Comparison of ENCODE assay signal across 1 cellular context in the genomic region with DNA sequence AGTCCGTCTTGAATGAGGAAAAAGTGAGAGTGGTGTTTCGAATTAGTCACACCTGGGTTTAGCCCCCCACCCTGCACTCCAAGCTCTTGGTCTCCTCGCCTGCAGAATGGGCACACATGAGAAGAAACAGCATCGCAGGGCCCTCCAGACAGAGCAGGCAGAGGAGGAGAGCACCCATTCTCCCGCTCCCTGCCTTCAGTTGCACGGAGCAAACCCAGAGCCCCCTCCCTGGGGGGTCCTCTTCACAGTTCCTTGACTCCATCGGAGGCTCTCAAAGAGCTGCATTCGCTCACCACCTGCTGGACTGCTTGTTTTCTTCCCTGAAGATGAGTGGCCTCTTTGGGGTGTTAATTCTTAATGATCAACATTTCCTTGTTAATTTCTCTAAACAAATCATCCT.
TF ChIP-seq lines count a peak whose summit lies in the region.

No MANE protein-coding gene starts in this region.

TF ChIP-seq in GM23338, 12 proteins besides CTCF, POLR2A, EP300 and RAD21:
- TF ChIP-seq ZNF331 (CRISPR knock-in tag; IDR thresholded peaks at IDR 0.05; ENCODE audit: low read depth) (no peak), STAT1 (IDR thresholded peaks at IDR 0.05; ENCODE audit: unreplicated experiment) (no peak), CREB1 (CRISPR knock-in tag; IDR thresholded peaks at IDR 0.05; ENCODE audit: low read depth) (no peak), ZNF114 (CRISPR knock-in tag; IDR thresholded peaks at IDR 0.05) (no peak), EZH2phosphoT487 (IDR thresholded peaks at IDR 0.05; ENCODE audit: unreplicated experiment) (no peak), POLR2AphosphoS5 (IDR thresholded peaks at IDR 0.05; ENCODE audit: low read depth) (no peak), JUNB (IDR thresholded peaks at IDR 0.05; ENCODE audit: unreplicated experiment) (no peak), EZH2 (IDR thresholded peaks at IDR 0.05; ENCODE audit: low read depth, unreplicated experiment) (no peak), NANOG (IDR thresholded peaks at IDR 0.05; ENCODE audit: borderline replicate concordance) (no peak)
- TF ChIP-seq, protein P1, sequence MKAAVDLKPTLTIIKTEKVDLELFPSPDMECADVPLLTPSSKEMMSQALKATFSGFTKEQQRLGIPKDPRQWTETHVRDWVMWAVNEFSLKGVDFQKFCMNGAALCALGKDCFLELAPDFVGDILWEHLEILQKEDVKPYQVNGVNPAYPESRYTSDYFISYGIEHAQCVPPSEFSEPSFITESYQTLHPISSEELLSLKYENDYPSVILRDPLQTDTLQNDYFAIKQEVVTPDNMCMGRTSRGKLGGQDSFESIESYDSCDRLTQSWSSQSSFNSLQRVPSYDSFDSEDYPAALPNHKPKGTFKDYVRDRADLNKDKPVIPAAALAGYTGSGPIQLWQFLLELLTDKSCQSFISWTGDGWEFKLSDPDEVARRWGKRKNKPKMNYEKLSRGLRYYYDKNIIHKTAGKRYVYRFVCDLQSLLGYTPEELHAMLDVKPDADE (IDR thresholded peaks at IDR 0.05) = no peak
- TF ChIP-seq, protein P2, sequence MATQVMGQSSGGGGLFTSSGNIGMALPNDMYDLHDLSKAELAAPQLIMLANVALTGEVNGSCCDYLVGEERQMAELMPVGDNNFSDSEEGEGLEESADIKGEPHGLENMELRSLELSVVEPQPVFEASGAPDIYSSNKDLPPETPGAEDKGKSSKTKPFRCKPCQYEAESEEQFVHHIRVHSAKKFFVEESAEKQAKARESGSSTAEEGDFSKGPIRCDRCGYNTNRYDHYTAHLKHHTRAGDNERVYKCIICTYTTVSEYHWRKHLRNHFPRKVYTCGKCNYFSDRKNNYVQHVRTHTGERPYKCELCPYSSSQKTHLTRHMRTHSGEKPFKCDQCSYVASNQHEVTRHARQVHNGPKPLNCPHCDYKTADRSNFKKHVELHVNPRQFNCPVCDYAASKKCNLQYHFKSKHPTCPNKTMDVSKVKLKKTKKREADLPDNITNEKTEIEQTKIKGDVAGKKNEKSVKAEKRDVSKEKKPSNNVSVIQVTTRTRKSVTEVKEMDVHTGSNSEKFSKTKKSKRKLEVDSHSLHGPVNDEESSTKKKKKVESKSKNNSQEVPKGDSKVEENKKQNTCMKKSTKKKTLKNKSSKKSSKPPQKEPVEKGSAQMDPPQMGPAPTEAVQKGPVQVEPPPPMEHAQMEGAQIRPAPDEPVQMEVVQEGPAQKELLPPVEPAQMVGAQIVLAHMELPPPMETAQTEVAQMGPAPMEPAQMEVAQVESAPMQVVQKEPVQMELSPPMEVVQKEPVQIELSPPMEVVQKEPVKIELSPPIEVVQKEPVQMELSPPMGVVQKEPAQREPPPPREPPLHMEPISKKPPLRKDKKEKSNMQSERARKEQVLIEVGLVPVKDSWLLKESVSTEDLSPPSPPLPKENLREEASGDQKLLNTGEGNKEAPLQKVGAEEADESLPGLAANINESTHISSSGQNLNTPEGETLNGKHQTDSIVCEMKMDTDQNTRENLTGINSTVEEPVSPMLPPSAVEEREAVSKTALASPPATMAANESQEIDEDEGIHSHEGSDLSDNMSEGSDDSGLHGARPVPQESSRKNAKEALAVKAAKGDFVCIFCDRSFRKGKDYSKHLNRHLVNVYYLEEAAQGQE (IDR thresholded peaks at IDR 0.05; ENCODE audit: unreplicated experiment) = no peak
- TF ChIP-seq, protein P3, sequence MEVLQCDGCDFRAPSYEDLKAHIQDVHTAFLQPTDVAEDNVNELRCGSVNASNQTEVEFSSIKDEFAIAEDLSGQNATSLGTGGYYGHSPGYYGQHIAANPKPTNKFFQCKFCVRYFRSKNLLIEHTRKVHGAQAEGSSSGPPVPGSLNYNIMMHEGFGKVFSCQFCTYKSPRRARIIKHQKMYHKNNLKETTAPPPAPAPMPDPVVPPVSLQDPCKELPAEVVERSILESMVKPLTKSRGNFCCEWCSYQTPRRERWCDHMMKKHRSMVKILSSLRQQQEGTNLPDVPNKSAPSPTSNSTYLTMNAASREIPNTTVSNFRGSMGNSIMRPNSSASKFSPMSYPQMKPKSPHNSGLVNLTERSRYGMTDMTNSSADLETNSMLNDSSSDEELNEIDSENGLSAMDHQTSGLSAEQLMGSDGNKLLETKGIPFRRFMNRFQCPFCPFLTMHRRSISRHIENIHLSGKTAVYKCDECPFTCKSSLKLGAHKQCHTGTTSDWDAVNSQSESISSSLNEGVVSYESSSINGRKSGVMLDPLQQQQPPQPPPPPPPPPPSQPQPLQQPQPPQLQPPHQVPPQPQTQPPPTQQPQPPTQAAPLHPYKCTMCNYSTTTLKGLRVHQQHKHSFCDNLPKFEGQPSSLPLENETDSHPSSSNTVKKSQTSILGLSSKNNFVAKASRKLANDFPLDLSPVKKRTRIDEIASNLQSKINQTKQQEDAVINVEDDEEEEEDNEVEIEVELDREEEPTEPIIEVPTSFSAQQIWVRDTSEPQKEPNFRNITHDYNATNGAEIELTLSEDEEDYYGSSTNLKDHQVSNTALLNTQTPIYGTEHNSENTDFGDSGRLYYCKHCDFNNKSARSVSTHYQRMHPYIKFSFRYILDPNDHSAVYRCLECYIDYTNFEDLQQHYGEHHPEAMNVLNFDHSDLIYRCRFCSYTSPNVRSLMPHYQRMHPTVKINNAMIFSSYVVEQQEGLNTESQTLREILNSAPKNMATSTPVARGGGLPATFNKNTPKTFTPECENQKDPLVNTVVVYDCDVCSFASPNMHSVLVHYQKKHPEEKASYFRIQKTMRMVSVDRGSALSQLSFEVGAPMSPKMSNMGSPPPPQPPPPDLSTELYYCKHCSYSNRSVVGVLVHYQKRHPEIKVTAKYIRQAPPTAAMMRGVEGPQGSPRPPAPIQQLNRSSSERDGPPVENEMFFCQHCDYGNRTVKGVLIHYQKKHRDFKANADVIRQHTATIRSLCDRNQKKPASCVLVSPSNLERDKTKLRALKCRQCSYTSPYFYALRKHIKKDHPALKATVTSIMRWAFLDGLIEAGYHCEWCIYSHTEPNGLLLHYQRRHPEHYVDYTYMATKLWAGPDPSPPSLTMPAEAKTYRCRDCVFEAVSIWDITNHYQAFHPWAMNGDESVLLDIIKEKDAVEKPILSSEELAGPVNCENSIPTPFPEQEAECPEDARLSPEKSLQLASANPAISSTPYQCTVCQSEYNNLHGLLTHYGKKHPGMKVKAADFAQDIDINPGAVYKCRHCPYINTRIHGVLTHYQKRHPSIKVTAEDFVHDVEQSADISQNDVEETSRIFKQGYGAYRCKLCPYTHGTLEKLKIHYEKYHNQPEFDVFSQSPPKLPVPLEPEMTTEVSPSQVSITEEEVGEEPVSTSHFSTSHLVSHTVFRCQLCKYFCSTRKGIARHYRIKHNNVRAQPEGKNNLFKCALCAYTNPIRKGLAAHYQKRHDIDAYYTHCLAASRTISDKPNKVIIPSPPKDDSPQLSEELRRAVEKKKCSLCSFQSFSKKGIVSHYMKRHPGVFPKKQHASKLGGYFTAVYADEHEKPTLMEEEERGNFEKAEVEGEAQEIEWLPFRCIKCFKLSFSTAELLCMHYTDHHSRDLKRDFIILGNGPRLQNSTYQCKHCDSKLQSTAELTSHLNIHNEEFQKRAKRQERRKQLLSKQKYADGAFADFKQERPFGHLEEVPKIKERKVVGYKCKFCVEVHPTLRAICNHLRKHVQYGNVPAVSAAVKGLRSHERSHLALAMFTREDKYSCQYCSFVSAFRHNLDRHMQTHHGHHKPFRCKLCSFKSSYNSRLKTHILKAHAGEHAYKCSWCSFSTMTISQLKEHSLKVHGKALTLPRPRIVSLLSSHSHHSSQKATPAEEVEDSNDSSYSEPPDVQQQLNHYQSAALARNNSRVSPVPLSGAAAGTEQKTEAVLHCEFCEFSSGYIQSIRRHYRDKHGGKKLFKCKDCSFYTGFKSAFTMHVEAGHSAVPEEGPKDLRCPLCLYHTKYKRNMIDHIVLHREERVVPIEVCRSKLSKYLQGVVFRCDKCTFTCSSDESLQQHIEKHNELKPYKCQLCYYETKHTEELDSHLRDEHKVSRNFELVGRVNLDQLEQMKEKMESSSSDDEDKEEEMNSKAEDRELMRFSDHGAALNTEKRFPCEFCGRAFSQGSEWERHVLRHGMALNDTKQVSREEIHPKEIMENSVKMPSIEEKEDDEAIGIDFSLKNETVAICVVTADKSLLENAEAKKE (CRISPR knock-in tag; IDR thresholded peaks at IDR 0.05) = no peak
